Comparison of ENCODE assay signal across 9 cellular contexts in genomic region chr13:51885651-51886050, GRCh38. TPM values are rescaled to one million over a fixed set of nuclear protein-coding genes. Genes with fewer than 3 reads are reported as not detected.
"Had no signal": no experiment of that assay in that cellular context is flagged by ENCODE, and none has a peak within 500 bp of the region (broad histone marks: within the 10 kb centered on the region; RNA-seq: fewer than 3 reads in every experiment).

No MANE protein-coding gene starts in this region.

- H3K4me3 ChIP-seq: GM23338 had no signal

- H3K4me3 Mint-ChIP-seq: GM23338, H9, IgD-negative memory B cell had no signal

- H3K4me1 Mint-ChIP-seq: GM23338, IgD-negative memory B cell had no signal

- H2AFZ ChIP-seq: GM23338 had no signal

- DNase-seq: H9, HCEC 1CT, KBM-7 had no signal

- H3K4me2 ChIP-seq: GM23338 had no signal

- H3K27ac ChIP-seq: HL-60 had no signal

- H3K27ac Mint-ChIP-seq: GM23338, IgD-negative memory B cell had no signal

RNA-seq across cellular contexts. Expression of gene CCDC70, which starts 23.9 kb away (rescaled TPM):
- total RNA-seq: GM23338, H1, H9, HT1080 had no signal
- polyA plus RNA-seq: GM23338, H1, HepG2, IgD-negative memory B cell had no signal

RNA-seq across cellular contexts. Expression of gene TMEM272, which starts 40.7 kb away (rescaled TPM):
- total RNA-seq: H1, H9, HT1080 had no signal
- polyA plus RNA-seq: IgD-negative memory B cell had no signal
